In the genomic region with DNA sequence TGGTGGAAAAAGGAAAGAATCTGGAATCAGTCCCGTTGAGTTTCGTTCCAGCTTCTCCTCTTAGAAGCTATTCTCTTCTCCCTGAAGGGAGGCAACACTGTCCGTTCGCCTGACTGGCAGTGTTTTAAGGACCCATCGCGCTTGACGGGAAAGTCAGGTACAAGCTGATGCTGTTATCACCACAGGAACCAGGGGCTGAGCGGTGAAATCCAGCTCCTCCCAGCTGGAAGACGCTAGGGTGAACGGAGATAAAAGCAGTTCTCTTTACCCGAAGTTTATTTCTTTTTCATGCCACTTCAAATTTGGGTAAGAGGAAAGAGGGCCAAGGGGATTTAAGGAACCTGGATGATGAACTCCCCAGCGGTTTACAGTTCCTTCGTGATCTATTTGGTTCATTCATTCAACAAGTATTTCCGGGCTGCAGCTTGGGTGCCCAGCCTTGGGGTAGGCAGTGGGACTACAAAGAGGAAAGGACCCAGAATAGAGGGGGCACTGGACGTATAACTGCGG, we compare ENCODE assay signal across 10 cellular contexts. TPM values are rescaled to one million over a fixed set of nuclear protein-coding genes. Genes with fewer than 3 reads are reported as not detected.
A peak's percentile ranks its signal among the peaks of the same experiment; 100 is the strongest.
DNase-seq lines count a peak whose midpoint lies in the region; ATAC-seq and TF ChIP-seq lines count a peak whose summit lies in the region.
"Had no signal": no experiment of that assay in that cellular context is flagged by ENCODE, and none has a peak within 500 bp of the region (broad histone marks: within the 10 kb centered on the region; RNA-seq: fewer than 3 reads in every experiment).

No MANE protein-coding gene starts in this region.

- no peaks in the 10 kb centered on the region for H3K36me3 Mint-ChIP-seq in glutamatergic neuron (ENCODE audit: unreplicated experiment)

- no peak overlapping the region for H3K27ac ChIP-seq in Panc1 (ENCODE audit: low read length)

- H3K4me3 Mint-ChIP-seq in glutamatergic neuron (ENCODE audit: unreplicated experiment), result peak overlapping the region; percentile 92
- H3K4me3 Mint-ChIP-seq: activated naive CD4-positive, alpha-beta T cell treated with anti-CD3 and anti-CD28 coated beads, Interleukin-2, amount 50 U/mL, for 24 hours had no signal

- peak overlapping the region; percentile 67 for H3K4me2 ChIP-seq in skeletal muscle satellite cell (ENCODE audit: low read length)

- POLR2A ChIA-PET in Panc1 (lab: Charles Lee), result no interaction called here

- no peaks in the 10 kb centered on the region for H3K9me3 Mint-ChIP-seq in glutamatergic neuron (ENCODE audit: unreplicated experiment)
- H3K9me3 Mint-ChIP-seq: activated naive CD4-positive, alpha-beta T cell treated with anti-CD3 and anti-CD28 coated beads, Interleukin-2, amount 50 U/mL, for 24 hours had no signal

- in situ Hi-C loops in Panc1 (cut with HindIII; ENCODE audit: low pct_unique_long_range_greater_than_20kb, low sequenced_read_pairs), result no loop called here

- H3K4me1 ChIP-seq in Panc1 (ENCODE audit: control insufficient read depth, insufficient read depth, low read length) (no peaks in the 10 kb centered on the region), skeletal muscle satellite cell (ENCODE audit: control insufficient read depth, insufficient read depth, low read length) (no peaks in the 10 kb centered on the region)

- peak; percentile 41 for DNase-seq in NCI-H1436 (lab: John Stamatoyannopoulos, UW)
- no peak for DNase-seq in NCI-H1436 treated with DMSO at 0.1 percent for 48 hours (lab: John Stamatoyannopoulos, UW)
- DNase-seq in Panc1 (ENCODE audit: low read depth, low spot score), result no peak
- DNase-seq in glutamatergic neuron, result peak; percentile 23
- no peak for DNase-seq in SIG-M5 treated with dmso at 0.1 percent for 504 hours (lab: John Stamatoyannopoulos, UW; ENCODE audit: unreplicated experiment)
- no peak for DNase-seq in GM20000 (ENCODE audit: low spot score)

- no peak overlapping the region for H3K27ac Mint-ChIP-seq in glutamatergic neuron (ENCODE audit: unreplicated experiment)
- H3K27ac Mint-ChIP-seq: activated naive CD4-positive, alpha-beta T cell treated with anti-CD3 and anti-CD28 coated beads, Interleukin-2, amount 50 U/mL, for 24 hours had no signal

- no TSS peak for BruUV-seq in Panc1 (replicated peaks; lab: Mats Ljungman, UMichigan)

- peak overlapping the region; percentile 30 to 48 for H3K4me3 ChIP-seq in Panc1 (ENCODE audit: low read depth in 2 of 2, low read length in 2 of 2)
- H3K4me3 ChIP-seq in skeletal muscle satellite cell (ENCODE audit: low read length), result peak overlapping the region; percentile 62

- intact Hi-C loops in Panc1 (cut with micrococcal nuclease; ENCODE audit: unreplicated experiment), result no loop called here

- TF ChIP-seq CTCF in Panc1 (IDR thresholded peaks at IDR 0.05), result no peak
- TF ChIP-seq CTCF in glutamatergic neuron (IDR thresholded peaks at IDR 0.05; ENCODE audit: partially characterized antibody, unreplicated experiment), result no peak
- TF ChIP-seq CTCF in GM20000 (IDR thresholded peaks at IDR 0.05; ENCODE audit: extremely low read depth, missing control alignments), result no peak

- no peak overlapping the region for H3K9ac ChIP-seq in skeletal muscle satellite cell (ENCODE audit: low read depth, low read length)

- ATAC-seq in Panc1 (peak; percentile 40), HG02938 (IDR thresholded peaks at IDR 0.05; ENCODE audit: unreplicated experiment) (no peak)

- H3K9me3 ChIP-seq in Panc1 (ENCODE audit: control insufficient read depth, insufficient read depth, low read depth, low read length) (no peaks in the 10 kb centered on the region), skeletal muscle satellite cell (replicated peaks; ENCODE audit: low read length) (no peaks in the 10 kb centered on the region)

- H3K36me3 ChIP-seq in Panc1 (ENCODE audit: control insufficient read depth, insufficient read depth, low read length), result no peaks in the 10 kb centered on the region
- H3K36me3 ChIP-seq in skeletal muscle satellite cell (ENCODE audit: insufficient read depth, low read length), result no peaks in the 10 kb centered on the region

- no peaks in the 10 kb centered on the region for H3K4me1 Mint-ChIP-seq in glutamatergic neuron (ENCODE audit: low read depth, unreplicated experiment)

- peaks cover 36% of the 10 kb centered on the region for H3K27me3 ChIP-seq in Panc1 (ENCODE audit: control insufficient read depth, insufficient read depth, low read length)
- H3K27me3 ChIP-seq in skeletal muscle satellite cell (ENCODE audit: control insufficient read depth, insufficient read depth, low read length), result peaks cover 30% of the 10 kb centered on the region

- H3K27me3 Mint-ChIP-seq in glutamatergic neuron (ENCODE audit: unreplicated experiment), result peaks cover 7% of the 10 kb centered on the region

- CTCF ChIA-PET in Panc1 (lab: Charles Lee), result no interaction called here

RNA-seq across cellular contexts. Expression of a gene that starts 0.6 kb away (rescaled TPM):
- total RNA-seq in Panc1 (2021; ENCODE audit: unreplicated experiment) (not detected), glutamatergic neuron (ENCODE audit: unreplicated experiment) (not detected)
- polyA plus RNA-seq in Panc1 (2012; ENCODE audit: insufficient read length), result not detected
- not detected in 2 replicates for total RNA-seq in skeletal muscle satellite cell (2012; rRNA removed)
- polyA plus RNA-seq: AG04450 had no signal

Comparison
In these comparisons a context has a peak if more than half of its experiments do, and no peak if none do; other contexts are left out.
1. DNase-seq: peak in NCI-H1436 (single experiment) and glutamatergic neuron (single experiment); none in NCI-H1436 treated with DMSO at 0.1 percent for 48 hours (single experiment), Panc1 (single experiment), SIG-M5 treated with dmso at 0.1 percent for 504 hours (single experiment) and GM20000 (single experiment).